In the genomic region with DNA sequence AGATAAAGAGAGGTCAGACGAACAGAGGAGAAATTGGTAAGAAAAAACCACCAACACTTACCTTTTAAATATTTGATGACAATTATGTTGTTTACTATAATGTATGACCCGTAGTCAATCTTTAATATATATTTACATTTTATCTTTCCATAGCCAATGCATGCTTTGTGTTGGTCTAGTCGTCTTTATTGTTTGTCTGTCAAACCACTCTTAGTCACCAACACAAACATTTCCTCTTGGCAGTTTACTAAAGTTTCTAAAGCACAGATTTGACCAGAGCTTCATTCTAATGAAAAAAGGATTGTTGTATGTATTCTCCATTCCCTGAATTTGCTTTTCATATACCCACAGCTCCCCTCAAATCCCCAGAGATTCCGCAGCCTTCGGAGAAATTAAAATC, we compare ENCODE assay signal across 21 cellular contexts.
"Had no signal": no experiment of that assay in that cellular context is flagged by ENCODE, and none has a peak within 500 bp of the region (broad histone marks: within the 10 kb centered on the region; RNA-seq: fewer than 3 reads in every experiment).

No MANE protein-coding gene starts in this region.

- ATAC-seq: activated CD4-positive, CD25-positive, alpha-beta regulatory T cell treated with anti-CD3 and anti-CD28 coated beads, Interleukin-2, amount 50 U/mL, for 24 hours; activated CD8-positive, alpha-beta T cell treated with anti-CD3 and anti-CD28 coated beads, Interleukin-2, amount 10 ng/mL, durations not matched to agents 7 days and 5 days; activated naive CD8-positive, alpha-beta T cell treated with anti-CD3 and anti-CD28 coated beads, Interleukin-2, amount 50 U/mL, for 24 hours; activated T-cell treated with anti-CD3 and anti-CD28 coated beads, Interleukin-2, amount 50 U/mL, for 4 hours; naive thymus-derived CD4-positive, alpha-beta T cell; sciatic nerve; stimulated activated memory B cell treated with anti-CD40 and anti-IgM and Interleukin-4, amounts not matched to agents 10 μg/mL and 1 μg/mL and 100 μg/mL, for 72 hours had no signal

- H3K4me3 ChIP-seq: dorsolateral prefrontal cortex, ovary, spleen, thoracic aorta, upper lobe of left lung had no signal

- H3K27ac Mint-ChIP-seq: activated CD4-positive, alpha-beta T cell treated with anti-CD3 and anti-CD28 coated beads, Interleukin-2, amount 10 ng/mL, durations not matched to agents 7 days and 5 days; activated CD8-positive, alpha-beta T cell treated with anti-CD3 and anti-CD28 coated beads, Interleukin-2, amount 10 ng/mL, durations not matched to agents 7 days and 5 days; activated naive CD4-positive, alpha-beta T cell treated with anti-CD3 and anti-CD28 coated beads, Interleukin-2, amount 10 ng/mL, durations not matched to agents 7 days and 5 days; activated naive CD8-positive, alpha-beta T cell treated with anti-CD3 and anti-CD28 coated beads, Interleukin-2, amount 50 U/mL, for 24 hours; endodermal cell; immature natural killer cell; memory B cell; naive thymus-derived CD4-positive, alpha-beta T cell; stimulated activated memory B cell treated with anti-CD40 and anti-IgM and Interleukin-4, amounts not matched to agents 10 μg/mL and 1 μg/mL and 100 μg/mL, for 72 hours; T-helper 1 cell treated with Interleukin-12 subunit alpha and Interleukin-12 subunit beta and Interleukin-4 antibody, amounts not matched to agents 30 μg/mL and 1 μg/mL, for 36 hours had no signal

- H3K27me3 ChIP-seq: dorsolateral prefrontal cortex, ovary, spleen, upper lobe of left lung had no signal

- H3K9me3 Mint-ChIP-seq: activated CD4-positive, alpha-beta T cell treated with anti-CD3 and anti-CD28 coated beads, Interleukin-2, amount 10 ng/mL, durations not matched to agents 7 days and 5 days; endodermal cell had no signal

- H3K4me1 ChIP-seq: spleen, upper lobe of left lung had no signal

- H3K9me3 ChIP-seq: ovary, spleen, thoracic aorta, upper lobe of left lung had no signal

- H3K4me3 Mint-ChIP-seq: activated CD4-positive, alpha-beta T cell treated with anti-CD3 and anti-CD28 coated beads, Interleukin-2, amount 10 ng/mL, durations not matched to agents 7 days and 5 days; activated CD8-positive, alpha-beta T cell treated with anti-CD3 and anti-CD28 coated beads, Interleukin-2, amount 10 ng/mL, durations not matched to agents 7 days and 5 days; activated naive CD4-positive, alpha-beta T cell treated with anti-CD3 and anti-CD28 coated beads, Interleukin-2, amount 10 ng/mL, durations not matched to agents 7 days and 5 days; activated naive CD8-positive, alpha-beta T cell treated with anti-CD3 and anti-CD28 coated beads, Interleukin-2, amount 50 U/mL, for 24 hours; activated T-cell treated with anti-CD3 and anti-CD28 coated beads, Interleukin-2, amount 50 U/mL, for 4 hours; endodermal cell; immature natural killer cell; memory B cell; naive thymus-derived CD4-positive, alpha-beta T cell; stimulated activated memory B cell treated with anti-CD40 and anti-IgM and Interleukin-4, amounts not matched to agents 10 μg/mL and 1 μg/mL and 100 μg/mL, for 72 hours; T-helper 1 cell treated with Interleukin-12 subunit alpha and Interleukin-12 subunit beta and Interleukin-4 antibody, amounts not matched to agents 30 μg/mL and 1 μg/mL, for 36 hours had no signal

- H3K36me3 Mint-ChIP-seq: activated naive CD4-positive, alpha-beta T cell treated with anti-CD3 and anti-CD28 coated beads, Interleukin-2, amount 10 ng/mL, durations not matched to agents 7 days and 5 days; immature natural killer cell; memory B cell; stimulated activated memory B cell treated with anti-CD40 and anti-IgM and Interleukin-4, amounts not matched to agents 10 μg/mL and 1 μg/mL and 100 μg/mL, for 72 hours had no signal

- H3K36me3 ChIP-seq: ovary, spleen, thoracic aorta, upper lobe of left lung had no signal

- H3K27me3 Mint-ChIP-seq: activated CD4-positive, alpha-beta T cell treated with anti-CD3 and anti-CD28 coated beads, Interleukin-2, amount 10 ng/mL, durations not matched to agents 7 days and 5 days; activated naive CD4-positive, alpha-beta T cell treated with anti-CD3 and anti-CD28 coated beads, Interleukin-2, amount 10 ng/mL, durations not matched to agents 7 days and 5 days; activated naive CD8-positive, alpha-beta T cell treated with anti-CD3 and anti-CD28 coated beads, Interleukin-2, amount 50 U/mL, for 24 hours; memory B cell; naive thymus-derived CD4-positive, alpha-beta T cell; stimulated activated memory B cell treated with anti-CD40 and anti-IgM and Interleukin-4, amounts not matched to agents 10 μg/mL and 1 μg/mL and 100 μg/mL, for 72 hours had no signal

- DNase-seq: activated CD4-positive, alpha-beta T cell treated with anti-CD3 and anti-CD28 coated beads, Interleukin-2, amount 10 ng/mL, durations not matched to agents 7 days and 5 days; activated CD8-positive, alpha-beta T cell treated with anti-CD3 and anti-CD28 coated beads, Interleukin-2, amount 10 ng/mL, durations not matched to agents 7 days and 5 days; activated naive CD4-positive, alpha-beta T cell treated with anti-CD3 and anti-CD28 coated beads, Interleukin-2, amount 10 ng/mL, durations not matched to agents 7 days and 5 days; activated naive CD8-positive, alpha-beta T cell treated with anti-CD3 and anti-CD28 coated beads, Interleukin-2, amount 50 U/mL, for 24 hours; activated T-cell treated with anti-CD3 and anti-CD28 coated beads, Interleukin-2, amount 50 U/mL, for 4 hours; aorta; dorsolateral prefrontal cortex; endodermal cell; erythroblast; immature natural killer cell; naive thymus-derived CD4-positive, alpha-beta T cell; ovary; spleen; stimulated activated CD4-positive, alpha-beta T cell treated with anti-CD3 and anti-CD28 coated beads, Interleukin-4, amount 100 ng/mL, for 4 hours; upper lobe of left lung had no signal

- H3K27ac ChIP-seq: dorsolateral prefrontal cortex, ovary, spleen, thoracic aorta, upper lobe of left lung had no signal

- H3K4me1 Mint-ChIP-seq: activated CD4-positive, alpha-beta T cell treated with anti-CD3 and anti-CD28 coated beads, Interleukin-2, amount 10 ng/mL, durations not matched to agents 7 days and 5 days; activated naive CD4-positive, alpha-beta T cell treated with anti-CD3 and anti-CD28 coated beads, Interleukin-2, amount 10 ng/mL, durations not matched to agents 7 days and 5 days; activated naive CD8-positive, alpha-beta T cell treated with anti-CD3 and anti-CD28 coated beads, Interleukin-2, amount 50 U/mL, for 24 hours; endodermal cell; immature natural killer cell; memory B cell; naive thymus-derived CD4-positive, alpha-beta T cell; stimulated activated memory B cell treated with anti-CD40 and anti-IgM and Interleukin-4, amounts not matched to agents 10 μg/mL and 1 μg/mL and 100 μg/mL, for 72 hours had no signal
